Comparison of ENCODE assay signal across 24 cellular contexts in genomic region chr18:59980052-59980668, GRCh38.
DNase-seq lines count a peak whose midpoint lies in the region; ATAC-seq, FAIRE-seq and TF ChIP-seq lines count a peak whose summit lies in the region.
"Had no signal": no experiment of that assay in that cellular context is flagged by ENCODE, and none has a peak within 500 bp of the region (broad histone marks: within the 10 kb centered on the region; RNA-seq: fewer than 3 reads in every experiment).

No MANE protein-coding gene starts in this region.

- WGBS in H1 (ENCODE audit: extremely low coverage in 1 of 2, insufficient coverage in 1 of 2, insufficient read length in 1 of 2, insufficient replicate concordance in 2 of 2, low coverage in 1 of 2, low lambda C conversion rate in 2 of 2, missing lambda C conversion rate in 1 of 2), 2 experiments = 86% methylated on average over 3 of the region's 3 CpGs; no CpG with 5 or more reads in 1 of the 2 experiments

- H3K9ac ChIP-seq in H1 (replicated peaks in 1 of 4; ENCODE audit: extremely low read depth in 1 of 4, low read depth in 3 of 4, low read length in 3 of 4) = no peak overlapping the region

- H3K4ac ChIP-seq in H1 (replicated peaks; ENCODE audit: insufficient read length, low read depth, low read length) = no peak overlapping the region

- no peak overlapping the region for H4K8ac ChIP-seq in H1 (ENCODE audit: extremely low read depth, insufficient read depth, low read length)

- no peak overlapping the region for H3K14ac ChIP-seq in H1 (ENCODE audit: insufficient read length)

- no peaks in the 10 kb centered on the region for H3K27me3 ChIP-seq in H1 (replicated peaks in 1 of 4; ENCODE audit: control insufficient read depth in 3 of 4, extremely low read depth in 1 of 4, insufficient read depth in 3 of 4, low read length in 3 of 4)
- H3K27me3 ChIP-seq: Peyer's patch had no signal

- H2BK20ac ChIP-seq in H1 (ENCODE audit: low read length) = no peak overlapping the region

- H3K27me3 Mint-ChIP-seq in activated CD8-positive, alpha-beta T cell treated with anti-CD3 and anti-CD28 coated beads for 36 hours = peaks cover 5% of the 10 kb centered on the region
- H3K27me3 Mint-ChIP-seq in endothelial cell (ENCODE audit: unreplicated experiment) = no peaks in the 10 kb centered on the region

- H2AFZ ChIP-seq in H1 (ENCODE audit: low read length) = no peak overlapping the region

- H3K9me3 ChIP-seq in H1 (ENCODE audit: insufficient read depth in 2 of 2, low read depth in 1 of 2, low read length in 1 of 2) = no peaks in the 10 kb centered on the region
- H3K9me3 ChIP-seq: Peyer's patch had no signal

- no peaks in the 10 kb centered on the region for H3K4me1 Mint-ChIP-seq in activated CD8-positive, alpha-beta T cell treated with anti-CD3 and anti-CD28 coated beads for 36 hours (ENCODE audit: low read depth)
- no peaks in the 10 kb centered on the region for H3K4me1 Mint-ChIP-seq in endothelial cell (ENCODE audit: unreplicated experiment)

- no peak overlapping the region for H3K4me3 ChIP-seq in H1 (ENCODE audit: extremely low read depth in 1 of 4, insufficient read depth in 2 of 4, low read depth in 3 of 4, low read length in 4 of 4)
- H3K4me3 ChIP-seq: Peyer's patch had no signal

- H4K20me1 ChIP-seq in H1 (replicated peaks in 1 of 2; ENCODE audit: control insufficient read depth in 1 of 2, insufficient read depth in 2 of 2, low read length in 2 of 2) = no peaks in the 10 kb centered on the region

- intact Hi-C loops in activated CD8-positive, alpha-beta T cell treated with anti-CD3 and anti-CD28 coated beads for 36 hours (cut with micrococcal nuclease) = no loop called here

- H3K4me1 ChIP-seq in H1 (replicated peaks in 1 of 4; ENCODE audit: control insufficient read depth in 3 of 4, insufficient read depth in 4 of 4, low read length in 3 of 4) = no peaks in the 10 kb centered on the region
- H3K4me1 ChIP-seq: Peyer's patch had no signal

- no peak overlapping the region for H4K5ac ChIP-seq in H1 (ENCODE audit: insufficient read length, low read depth, low read length)

- ATAC-seq in activated CD8-positive, alpha-beta T cell treated with anti-CD3 and anti-CD28 coated beads for 36 hours = no peak
- no peak for ATAC-seq in HG03571 (IDR thresholded peaks at IDR 0.05; ENCODE audit: unreplicated experiment)

- no peak overlapping the region for H2BK12ac ChIP-seq in H1 (ENCODE audit: low read depth, low read length)

- H3K23me2 ChIP-seq in H1 (ENCODE audit: low read depth, low read length) = no peaks in the 10 kb centered on the region

- TF ChIP-seq CTCF in H1 (IDR thresholded peaks at IDR 0.05; ENCODE audit: control extremely low read depth in 1 of 3, insufficient read depth in 1 of 3, low read depth in 1 of 3, low read length in 3 of 3) = no peak
- TF ChIP-seq CTCF in activated CD8-positive, alpha-beta T cell treated with anti-CD3 and anti-CD28 coated beads for 36 hours (IDR thresholded peaks at IDR 0.05) = no peak
- no peak for TF ChIP-seq CTCF in endothelial cell (IDR thresholded peaks at IDR 0.05; ENCODE audit: unreplicated experiment)

- no peak overlapping the region for H2BK120ac ChIP-seq in H1 (replicated peaks; ENCODE audit: low read depth, low read length)

- no peak overlapping the region for H3K56ac ChIP-seq in H1 (replicated peaks; ENCODE audit: insufficient read length, low read depth, low read length)

- POLR2A ChIA-PET in H1 (lab: Charles Lee; ENCODE audit: partially characterized antibody) = interaction anchor here (1.2 to 1.7 kb wide), 2 partner anchors 17 to 81 kb away, joined by 4 to 5 read pairs; partner anchors contain the start of gene PMAIP1
- POLR2A ChIA-PET in activated CD8-positive, alpha-beta T cell treated with anti-CD3 and anti-CD28 coated beads for 36 hours (lab: Charles Lee) = no interaction called here

- DNase-seq in DMS53 (lab: John Stamatoyannopoulos, UW) (peak; percentile 49), DMS53 treated with DMSO at 0.1 percent for 48 hours (lab: John Stamatoyannopoulos, UW; ENCODE audit: unreplicated experiment) (no peak), NCI-H69 (lab: John Stamatoyannopoulos, UW) (peak; percentile 72), H1 (ENCODE audit: low read depth in 1 of 2, low spot score in 2 of 2) (no peak), endothelial cell (ENCODE audit: low spot score) (no peak)
- no peak for DNase-seq in activated CD8-positive, alpha-beta T cell treated with anti-CD3 and anti-CD28 coated beads for 36 hours
- DNase-seq in activated CD4-positive, CD25-positive, alpha-beta regulatory T cell treated with anti-CD3 and anti-CD28 coated beads, Interleukin-2, amount 50 U/mL, for 72 hours = no peak
- DNase-seq: DMS79 treated with DMSO at 0.1 percent for 48 hours, H9, HFFc6, KG1, MM.1S, NCI-H1048, NCI-H1417, NCI-H187 treated with DMSO at 0.1 percent for 48 hours, NCI-H2171 treated with DMSO at 0.1 percent for 48 hours, NCI-H524, OCI-M1, Peyer's patch, SHP77 treated with DMSO at 0.1 percent for 48 hours, T-helper 1 cell had no signal

- no peaks in the 10 kb centered on the region for H3K36me3 Mint-ChIP-seq in activated CD8-positive, alpha-beta T cell treated with anti-CD3 and anti-CD28 coated beads for 36 hours (ENCODE audit: low read depth)
- H3K36me3 Mint-ChIP-seq in endothelial cell (ENCODE audit: low read depth, unreplicated experiment) = no peaks in the 10 kb centered on the region

- H2BK15ac ChIP-seq in H1 (ENCODE audit: low read length) = no peak overlapping the region

- no peaks in the 10 kb centered on the region for H3K9me3 Mint-ChIP-seq in activated CD8-positive, alpha-beta T cell treated with anti-CD3 and anti-CD28 coated beads for 36 hours
- H3K9me3 Mint-ChIP-seq in endothelial cell (ENCODE audit: unreplicated experiment) = no peaks in the 10 kb centered on the region
- H3K9me3 Mint-ChIP-seq: H9, HFFc6 had no signal

- peak; percentile 24 for FAIRE-seq in H1 (lab: Jason Lieb, UNC)
- FAIRE-seq: GM18507 had no signal

- H3K27ac ChIP-seq in H1 (ENCODE audit: low read depth, low read length) = no peak overlapping the region
- H3K27ac ChIP-seq: 22Rv1, Peyer's patch had no signal

- CTCF ChIA-PET in H1 (lab: Charles Lee; ENCODE audit: partially characterized antibody) = interaction anchor here (0.7 to 2.9 kb wide), 7 partner anchors 8 to 1978 kb away, joined by 3 to 20 read pairs (median 4); partner anchors contain the start of gene CCBE1
- CTCF ChIA-PET in activated CD8-positive, alpha-beta T cell treated with anti-CD3 and anti-CD28 coated beads for 36 hours (lab: Charles Lee) = interaction anchor here (0.6 to 1.4 kb wide), 3 partner anchors 8 to 1526 kb away, joined by 3 to 10 read pairs (median 3); no protein-coding TSS in a partner anchor

- TF ChIP-seq POLR2A in H1 (IDR thresholded peaks at IDR 0.05; ENCODE audit: control extremely low read depth in 1 of 2, low read depth in 2 of 2, low read length in 2 of 2) = no peak; a peak in 1 of 3 replicates

- no peak for TF ChIP-seq RAD21 in H1 (IDR thresholded peaks at IDR 0.05 in 1 of 2, conservative IDR thresholded peaks at IDR 0.05 in 1 of 2; ENCODE audit: low read depth in 2 of 2, low read length in 2 of 2)

- H3K4me3 Mint-ChIP-seq in activated CD8-positive, alpha-beta T cell treated with anti-CD3 and anti-CD28 coated beads for 36 hours = no peak overlapping the region
- H3K4me3 Mint-ChIP-seq in endothelial cell (ENCODE audit: unreplicated experiment) = no peak overlapping the region
- H3K4me3 Mint-ChIP-seq: H9, HFFc6 had no signal

- H3K79me2 ChIP-seq in H1 (ENCODE audit: control insufficient read depth in 1 of 2, insufficient read depth in 2 of 2, low read length in 2 of 2) = no peaks in the 10 kb centered on the region

- H2BK5ac ChIP-seq in H1 (ENCODE audit: low read depth, low read length) = no peak overlapping the region

- H3K27ac Mint-ChIP-seq in activated CD8-positive, alpha-beta T cell treated with anti-CD3 and anti-CD28 coated beads for 36 hours = no peak overlapping the region
- H3K27ac Mint-ChIP-seq in endothelial cell (ENCODE audit: unreplicated experiment) = no peak overlapping the region
- H3K27ac Mint-ChIP-seq: HFFc6 had no signal

- no peak overlapping the region for H3K4me2 ChIP-seq in H1 (ENCODE audit: insufficient read depth in 1 of 2, low read depth in 2 of 2, low read length in 2 of 2)

- H3K79me1 ChIP-seq in H1 (ENCODE audit: low read depth, low read length) = no peaks in the 10 kb centered on the region

- H2AK5ac ChIP-seq in H1 (ENCODE audit: low read depth, low read length) = no peak overlapping the region

- H4K91ac ChIP-seq in H1 (replicated peaks; ENCODE audit: insufficient read length, low read length) = no peak overlapping the region

- TF ChIP-seq EP300 in H1 (IDR thresholded peaks at IDR 0.05; ENCODE audit: borderline replicate concordance in 1 of 2, low read depth in 2 of 2, low read length in 2 of 2) = no peak

- H3K18ac ChIP-seq in H1 (ENCODE audit: extremely low read depth, low read length) = no peak overlapping the region

- no peaks in the 10 kb centered on the region for H3K36me3 ChIP-seq in H1 (ENCODE audit: control insufficient read depth in 2 of 4, insufficient read depth in 4 of 4, low read length in 3 of 4)
- H3K36me3 ChIP-seq: Peyer's patch had no signal

- no peak overlapping the region for H3K23ac ChIP-seq in H1 (ENCODE audit: insufficient read length)

TF ChIP-seq in H1, 55 proteins besides CTCF, POLR2A, EP300 and RAD21:
- TF ChIP-seq TAF7 (optimal IDR thresholded peaks at IDR 0.05; ENCODE audit: borderline replicate concordance, low read depth, low read length) (peak; percentile 48), SP4 (IDR thresholded peaks at IDR 0.05; ENCODE audit: low read length) (no peak), CBX5 (IDR thresholded peaks at IDR 0.05; ENCODE audit: low read depth, low read length) (no peak), SUZ12 (IDR thresholded peaks at IDR 0.05; ENCODE audit: low read length) (no peak), MAX (IDR thresholded peaks at IDR 0.05) (no peak), ATF3 (IDR thresholded peaks at IDR 0.05; ENCODE audit: insufficient read depth, low read depth, low read length) (no peak)

Comparison
In these comparisons a context has a peak if more than half of its experiments do, and no peak if none do; other contexts are left out.
1. DNase-seq: peak in DMS53 (single experiment) and NCI-H69 (single experiment); none in DMS53 treated with DMSO at 0.1 percent for 48 hours (single experiment), H1 (0 of 2), activated CD8-positive, alpha-beta T cell treated with anti-CD3 and anti-CD28 coated beads for 36 hours (single experiment), endothelial cell (single experiment) and activated CD4-positive, CD25-positive, alpha-beta regulatory T cell treated with anti-CD3 and anti-CD28 coated beads, Interleukin-2, amount 50 U/mL, for 72 hours (single experiment).